In the genomic region with DNA sequence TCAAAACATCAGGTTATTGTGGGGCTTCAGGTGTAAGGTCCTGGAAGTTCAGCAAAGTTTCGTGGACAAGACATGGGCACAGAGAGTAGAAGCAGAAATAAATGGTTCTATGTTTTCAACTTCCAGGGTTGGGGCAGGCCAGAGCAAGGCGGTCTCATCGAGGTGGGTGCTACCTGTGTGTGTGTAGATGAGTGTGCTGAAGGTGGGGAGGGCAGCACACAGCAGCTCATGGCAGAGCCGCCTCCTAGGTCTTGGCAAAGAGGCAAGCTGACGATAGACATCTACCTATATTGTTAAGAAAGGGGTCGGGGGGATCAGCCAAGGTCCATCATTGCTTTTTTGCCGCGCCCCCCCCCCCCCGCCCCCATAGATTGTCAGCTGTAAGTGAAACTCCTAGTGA, we compare ENCODE assay signal across 10 cellular contexts. TPM values are rescaled to one million over a fixed set of nuclear protein-coding genes. Genes with fewer than 3 reads are reported as not detected.
DNase-seq lines count a peak whose midpoint lies in the region; ATAC-seq and TF ChIP-seq lines count a peak whose summit lies in the region.
"Had no signal": no experiment of that assay in that cellular context is flagged by ENCODE, and none has a peak within 500 bp of the region (broad histone marks: within the 10 kb centered on the region; RNA-seq: fewer than 3 reads in every experiment).

No MANE protein-coding gene starts in this region.

- no peak for ATAC-seq in GM18520 (IDR thresholded peaks at IDR 0.05; ENCODE audit: unreplicated experiment)

- no peaks in the 10 kb centered on the region for H3K27me3 ChIP-seq in osteoblast (ENCODE audit: insufficient read depth, low read length)

- H3K79me2 ChIP-seq in osteoblast (ENCODE audit: insufficient read depth, low read length), result peaks cover 39% of the 10 kb centered on the region

- peaks cover 14% of the 10 kb centered on the region for H4K20me1 ChIP-seq in osteoblast (ENCODE audit: insufficient read depth, low read length)

- H3K27ac Mint-ChIP-seq in CD14-positive monocyte (peak overlapping the region; percentile 92 to 98 (median 96)), IgD-negative memory B cell (peak overlapping the region; percentile 88 to 98 (median 96)), chondrocyte (ENCODE audit: unreplicated experiment) (peak overlapping the region; percentile 41), glutamatergic neuron (ENCODE audit: unreplicated experiment) (no peak overlapping the region)

- H3K27ac ChIP-seq in osteoblast (ENCODE audit: low read depth, low read length), result peak overlapping the region; percentile 43

- H3K4me2 ChIP-seq in osteoblast (ENCODE audit: insufficient read depth, low read length), result no peak overlapping the region

- no peak overlapping the region for H3K4me3 ChIP-seq in osteoblast (ENCODE audit: insufficient read depth, low read length)

- H3K9me3 ChIP-seq in osteoblast (ENCODE audit: low read depth, low read length), result no peaks in the 10 kb centered on the region

- H3K27me3 Mint-ChIP-seq in CD14-positive monocyte (ENCODE audit: low read depth in 3 of 3) (peaks cover 0 to 5% (median 0%) of the 10 kb centered on the region in 3 donors), IgD-negative memory B cell (no peaks in the 10 kb centered on the region), chondrocyte (ENCODE audit: low read depth) (no peaks in the 10 kb centered on the region), glutamatergic neuron (ENCODE audit: unreplicated experiment) (peaks cover 26% of the 10 kb centered on the region)

- DNase-seq in CD14-positive monocyte (ENCODE audit: low spot score) (no peak), chondrocyte (ENCODE audit: low spot score) (no peak), osteoblast (ENCODE audit: insufficient read length, low spot score, missing footprints) (no peak), NCI-H69 (lab: John Stamatoyannopoulos, UW) (no peak), NCI-H1105 treated with DMSO at 0.1 percent for 48 hours (lab: John Stamatoyannopoulos, UW) (no peak), glutamatergic neuron (no peak)
- DNase-seq: NCI-H446, T1000 had no signal

- peak overlapping the region; percentile 7 to 68 for H3K4me3 Mint-ChIP-seq in CD14-positive monocyte
- H3K4me3 Mint-ChIP-seq in IgD-negative memory B cell, result peak overlapping the region in 3 of 4 donors; percentile 88 to 92 (median 89)
- H3K4me3 Mint-ChIP-seq in chondrocyte (ENCODE audit: unreplicated experiment), result no peak overlapping the region
- no peak overlapping the region for H3K4me3 Mint-ChIP-seq in glutamatergic neuron (ENCODE audit: unreplicated experiment)

- TF ChIP-seq CTCF in CD14-positive monocyte (IDR thresholded peaks at IDR 0.05), result no peak
- TF ChIP-seq CTCF in chondrocyte (IDR thresholded peaks at IDR 0.05), result no peak
- no peak for TF ChIP-seq CTCF in osteoblast (IDR thresholded peaks at IDR 0.05; ENCODE audit: extremely low read depth, low read depth, low read length)
- no peak for TF ChIP-seq CTCF in glutamatergic neuron (IDR thresholded peaks at IDR 0.05; ENCODE audit: partially characterized antibody, unreplicated experiment)

- peaks cover 53% of the 10 kb centered on the region for H3K36me3 ChIP-seq in osteoblast (ENCODE audit: insufficient read depth, low read length)

- no peaks in the 10 kb centered on the region for H3K9me3 Mint-ChIP-seq in CD14-positive monocyte
- H3K9me3 Mint-ChIP-seq in IgD-negative memory B cell, result no peaks in the 10 kb centered on the region
- no peaks in the 10 kb centered on the region for H3K9me3 Mint-ChIP-seq in chondrocyte (ENCODE audit: low read depth)
- peaks cover 11% of the 10 kb centered on the region for H3K9me3 Mint-ChIP-seq in glutamatergic neuron (ENCODE audit: unreplicated experiment)

- H3K4me1 Mint-ChIP-seq in CD14-positive monocyte, result peaks cover 84% of the 10 kb centered on the region
- H3K4me1 Mint-ChIP-seq in IgD-negative memory B cell, result peaks cover 50 to 68% (median 63%) of the 10 kb centered on the region in 3 donors
- H3K4me1 Mint-ChIP-seq in chondrocyte (ENCODE audit: low read depth), result peaks cover 40% of the 10 kb centered on the region
- H3K4me1 Mint-ChIP-seq in glutamatergic neuron (ENCODE audit: low read depth, unreplicated experiment), result peaks cover 18% of the 10 kb centered on the region

- H3K4me1 ChIP-seq in osteoblast (ENCODE audit: insufficient read depth, low read length), result peaks cover 16% of the 10 kb centered on the region

- H2AFZ ChIP-seq in osteoblast (ENCODE audit: low read length), result no peak overlapping the region

- intact Hi-C loops in CD14-positive monocyte (cut with micrococcal nuclease), result loop anchor here (5.0 to 10.0 kb wide), 4 partner anchors 162 to 853 kb away; partner anchors contain the start of genes NHP2 (in 1 of the 2), RNF44 (in 1 of the 2) and TMED9 (in 1 of the 2)

- peaks cover 46 to 63% of the 10 kb centered on the region in 2 donors for H3K36me3 Mint-ChIP-seq in CD14-positive monocyte
- H3K36me3 Mint-ChIP-seq in IgD-negative memory B cell, result peaks cover 12% of the 10 kb centered on the region
- peaks cover 3% of the 10 kb centered on the region for H3K36me3 Mint-ChIP-seq in chondrocyte (ENCODE audit: low read depth)
- H3K36me3 Mint-ChIP-seq in glutamatergic neuron (ENCODE audit: unreplicated experiment), result peaks cover 5% of the 10 kb centered on the region

RNA-seq across cellular contexts. Expression of gene RAB24, which starts 3.8 kb away (rescaled TPM):
- polyA plus RNA-seq in CD14-positive monocyte, result 10 to 100 TPM; 74.3 to 94.4 TPM
- polyA plus RNA-seq in IgD-negative memory B cell, result 42.9 TPM
- 31.5 to 37.3 TPM (median 36.7 TPM) in 3 replicates for total RNA-seq in chondrocyte
- total RNA-seq in osteoblast, result 21.5 and 22.8 TPM in 2 replicates
- 13.5 TPM for total RNA-seq in glutamatergic neuron (ENCODE audit: unreplicated experiment)

RNA-seq across cellular contexts. Expression of gene PRELID1, which starts 3.9 kb away (rescaled TPM):
- 100 to 1,000 TPM; 490 to 510 TPM for polyA plus RNA-seq in CD14-positive monocyte
- 248 TPM for polyA plus RNA-seq in IgD-negative memory B cell
- total RNA-seq in chondrocyte, result 102 to 119 TPM (median 109 TPM) in 3 replicates
- total RNA-seq in osteoblast, result 69.5 and 82.2 TPM in 2 replicates
- 88.2 TPM for total RNA-seq in glutamatergic neuron (ENCODE audit: unreplicated experiment)

RNA-seq across cellular contexts. Expression of gene MXD3, which starts 12.0 kb away (rescaled TPM):
- polyA plus RNA-seq in CD14-positive monocyte, result 10 to 100 TPM; 21.5 to 25.5 TPM
- polyA plus RNA-seq in IgD-negative memory B cell, result 4.1 TPM
- total RNA-seq in chondrocyte, result 6.5 to 9.4 TPM (median 8.4 TPM) in 3 replicates
- 2.7 and 3.3 TPM in 2 replicates for total RNA-seq in osteoblast
- total RNA-seq in glutamatergic neuron (ENCODE audit: unreplicated experiment), result 17.3 TPM

RNA-seq across cellular contexts. Expression of gene LMAN2, which starts 51.8 kb away (rescaled TPM):
- polyA plus RNA-seq in CD14-positive monocyte (100 to 1,000 TPM; 259 to 275 TPM), IgD-negative memory B cell (171 TPM)
- total RNA-seq in chondrocyte (76.6 to 128 TPM (median 83.4 TPM) in 3 replicates), osteoblast (295 and 356 TPM in 2 replicates), glutamatergic neuron (ENCODE audit: unreplicated experiment) (75.6 TPM)

RNA-seq across cellular contexts. Expression of gene RGS14, which starts 58.0 kb away (rescaled TPM):
- polyA plus RNA-seq in CD14-positive monocyte (10 to 100 TPM; 35.4 to 43.5 TPM), IgD-negative memory B cell (49.5 TPM)
- total RNA-seq in chondrocyte (6.8 to 11.6 TPM (median 10.1 TPM) in 3 replicates), osteoblast (7.4 and 9.4 TPM in 2 replicates), glutamatergic neuron (ENCODE audit: unreplicated experiment) (15.9 TPM)

Comparison
In these comparisons a context has a peak if more than half of its experiments do, and no peak if none do; other contexts are left out.
1. H3K4me3 Mint-ChIP-seq: peak in CD14-positive monocyte (2 of 2) and IgD-negative memory B cell (3 of 4); none in chondrocyte (single experiment) and glutamatergic neuron (single experiment).